11 cellular contexts compared by ENCODE assay signal in genomic region chr10:102781089-102781920, GRCh38. TPM values are rescaled to one million over a fixed set of nuclear protein-coding genes. Genes with fewer than 3 reads are reported as not detected.
DNase-seq lines count a peak whose midpoint lies in the region; ATAC-seq, FAIRE-seq and TF ChIP-seq lines count a peak whose summit lies in the region.
"Had no signal": no experiment of that assay in that cellular context is flagged by ENCODE, and none has a peak within 500 bp of the region (broad histone marks: within the 10 kb centered on the region; RNA-seq: fewer than 3 reads in every experiment).

No MANE protein-coding gene starts in this region.

- H3K27ac ChIP-seq in KMS-11 (no peak overlapping the region), right lobe of liver (peak overlapping the region; percentile 90 to 98 (median 98))

- TF ChIP-seq CTCF in KMS-11 (conservative IDR thresholded peaks at IDR 0.05; ENCODE audit: low read depth, low read length) (no peak), right lobe of liver (IDR thresholded peaks at IDR 0.05) (no peak), GM13976 (IDR thresholded peaks at IDR 0.05; ENCODE audit: borderline replicate concordance, control extremely low read depth, extremely low read depth, insufficient read depth, missing control alignments) (no peak)

- H3K4me1 ChIP-seq in KMS-11 (ENCODE audit: low read depth, poor library complexity, severe bottlenecking) (peaks cover 57% of the 10 kb centered on the region), right lobe of liver (peaks cover 3 to 95% (median 42%) of the 10 kb centered on the region in 4 donors)

- in situ Hi-C loops in GM13976 (cut with MboI; ENCODE audit: low sequenced_read_pairs, unreplicated experiment): no loop called here

- H4K20me1 ChIP-seq in KMS-11 (ENCODE audit: insufficient read depth): no peaks in the 10 kb centered on the region

- H3K27ac Mint-ChIP-seq in stimulated activated naive B cell treated with anti-CD40 and anti-IgM and Interleukin-4, amounts not matched to agents 10 μg/mL and 1 μg/mL and 100 μg/mL, for 72 hours: peak overlapping the region; percentile 37

- H3K27me3 ChIP-seq in KMS-11 (ENCODE audit: insufficient read depth, low read depth) (no peaks in the 10 kb centered on the region), right lobe of liver (no peaks in the 10 kb centered on the region)

- peaks cover 20 to 40% of the 10 kb centered on the region in 2 donors for H3K36me3 Mint-ChIP-seq in stimulated activated naive B cell treated with anti-CD40 and anti-IgM and Interleukin-4, amounts not matched to agents 10 μg/mL and 1 μg/mL and 100 μg/mL, for 72 hours

- H3K4me2 ChIP-seq in KMS-11: peak overlapping the region; percentile 34; the same call in 1 of the 2 replicates

- 31% methylated on average over 4 of the region's 8 CpGs for WGBS in right lobe of liver (ENCODE audit: insufficient coverage, low coverage, low lambda C conversion rate, missing lambda C conversion rate)

- H3K27me3 Mint-ChIP-seq in stimulated activated naive B cell treated with anti-CD40 and anti-IgM and Interleukin-4, amounts not matched to agents 10 μg/mL and 1 μg/mL and 100 μg/mL, for 72 hours: no peaks in the 10 kb centered on the region

- H3K79me2 ChIP-seq in KMS-11 (ENCODE audit: insufficient read depth, low read depth): peaks cover 31% of the 10 kb centered on the region; the same call in 1 of the 2 replicates

- H3K9ac ChIP-seq in KMS-11: no peak overlapping the region

- H3K4me3 ChIP-seq in KMS-11 (IDR thresholded peaks at IDR 0.05; ENCODE audit: insufficient read depth, low read depth, low read length): no peak overlapping the region
- no peak overlapping the region for H3K4me3 ChIP-seq in right lobe of liver

- H2AFZ ChIP-seq in KMS-11 (ENCODE audit: low read depth): no peak overlapping the region

- no peak for FAIRE-seq in RCC 7860 (lab: Jason Lieb, UNC)

- H3K4me3 Mint-ChIP-seq in stimulated activated naive B cell treated with anti-CD40 and anti-IgM and Interleukin-4, amounts not matched to agents 10 μg/mL and 1 μg/mL and 100 μg/mL, for 72 hours: no peak overlapping the region

- peak in 2 of 4 donors; percentile 20 to 51 for ATAC-seq in right lobe of liver
- no peak for ATAC-seq in stimulated activated naive B cell treated with anti-CD40 and anti-IgM and Interleukin-4, amounts not matched to agents 10 μg/mL and 1 μg/mL and 100 μg/mL, for 72 hours (replicated peaks)
- ATAC-seq: esophagus mucosa had no signal

- H3K9me3 Mint-ChIP-seq in stimulated activated naive B cell treated with anti-CD40 and anti-IgM and Interleukin-4, amounts not matched to agents 10 μg/mL and 1 μg/mL and 100 μg/mL, for 72 hours: no peaks in the 10 kb centered on the region

- no peak for TF ChIP-seq POLR2A in right lobe of liver (IDR thresholded peaks at IDR 0.05)

- peaks cover 26 to 52% of the 10 kb centered on the region in 2 donors for H3K4me1 Mint-ChIP-seq in stimulated activated naive B cell treated with anti-CD40 and anti-IgM and Interleukin-4, amounts not matched to agents 10 μg/mL and 1 μg/mL and 100 μg/mL, for 72 hours

- H3K9me3 ChIP-seq in right lobe of liver: no peaks in the 10 kb centered on the region

- intact Hi-C loops in right lobe of liver (cut with DNase I): no loop called here

- H3K36me3 ChIP-seq in KMS-11 (ENCODE audit: insufficient read depth) (no peaks in the 10 kb centered on the region), right lobe of liver (no peaks in the 10 kb centered on the region)

- DNase-seq in astrocyte of the hippocampus (ENCODE audit: low read depth, low spot score) (peak; percentile 50), right lobe of liver (peak in 2 of 3 donors; percentile 57 to 61), COR-L47 (lab: John Stamatoyannopoulos, UW) (no peak), NCI-H2081 treated with DMSO at 0.1 percent for 48 hours (lab: John Stamatoyannopoulos, UW) (no peak), RCC 7860 (ENCODE audit: low spot score) (no peak), GM13976 (ENCODE audit: low spot score) (no peak)
- DNase-seq in stimulated activated naive B cell treated with anti-CD40 and anti-IgM and Interleukin-4, amounts not matched to agents 10 μg/mL and 1 μg/mL and 100 μg/mL, for 72 hours: no peak
- DNase-seq: activated gamma-delta T cell, DMS 273 treated with DMSO at 0.1 percent for 48 hours had no signal

RNA-seq across cellular contexts. Expression of gene WBP1L, which starts 37.6 kb away (rescaled TPM):
- 10 to 100 TPM; 24.1 to 58.4 (median 32.8) TPM for total RNA-seq in right lobe of liver

RNA-seq across cellular contexts. Expression of gene CYP17A1, which starts 55.9 kb away (rescaled TPM):
- total RNA-seq in right lobe of liver: 1 to 10 TPM in 4 of 6 experiments, under 1 TPM in 2; 0.61 to 4.2 (median 1.5) TPM

Comparison
In these comparisons a context has a peak if more than half of its experiments do, and no peak if none do; other contexts are left out.
1. DNase-seq: peak in astrocyte of the hippocampus (single experiment) and right lobe of liver (2 of 3); none in stimulated activated naive B cell treated with anti-CD40 and anti-IgM and Interleukin-4, amounts not matched to agents 10 μg/mL and 1 μg/mL and 100 μg/mL, for 72 hours (single experiment), COR-L47 (single experiment), NCI-H2081 treated with DMSO at 0.1 percent for 48 hours (single experiment), RCC 7860 (single experiment) and GM13976 (single experiment).